Comparison of ENCODE assay signal across 1 cellular context in the genomic region with DNA sequence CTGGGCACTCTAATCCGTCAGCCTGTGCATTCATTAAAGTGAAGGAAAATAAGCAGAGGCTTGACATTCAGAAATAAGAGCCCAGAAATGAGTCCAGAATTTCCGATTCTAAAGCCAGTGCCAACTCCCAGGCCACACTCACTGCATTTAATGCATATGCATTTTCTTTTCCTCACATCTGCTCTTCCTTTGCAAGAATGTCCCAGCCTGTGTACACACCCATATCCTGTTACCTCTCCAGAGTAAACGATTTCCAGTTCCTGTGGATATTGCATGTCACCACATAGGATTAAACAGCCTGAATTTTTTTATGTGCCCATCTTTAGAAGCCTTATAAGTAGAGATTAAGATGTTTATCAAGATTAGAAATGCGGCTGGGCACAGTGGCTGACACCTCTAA.
A peak's percentile ranks its signal among the peaks of the same experiment; 100 is the strongest.
TF ChIP-seq lines count a peak whose summit lies in the region.

No MANE protein-coding gene starts in this region.

TF ChIP-seq in HEK293, 187 proteins besides CTCF, POLR2A, EP300 and RAD21 (continued from another document):
- TF ChIP-seq, protein P1, sequence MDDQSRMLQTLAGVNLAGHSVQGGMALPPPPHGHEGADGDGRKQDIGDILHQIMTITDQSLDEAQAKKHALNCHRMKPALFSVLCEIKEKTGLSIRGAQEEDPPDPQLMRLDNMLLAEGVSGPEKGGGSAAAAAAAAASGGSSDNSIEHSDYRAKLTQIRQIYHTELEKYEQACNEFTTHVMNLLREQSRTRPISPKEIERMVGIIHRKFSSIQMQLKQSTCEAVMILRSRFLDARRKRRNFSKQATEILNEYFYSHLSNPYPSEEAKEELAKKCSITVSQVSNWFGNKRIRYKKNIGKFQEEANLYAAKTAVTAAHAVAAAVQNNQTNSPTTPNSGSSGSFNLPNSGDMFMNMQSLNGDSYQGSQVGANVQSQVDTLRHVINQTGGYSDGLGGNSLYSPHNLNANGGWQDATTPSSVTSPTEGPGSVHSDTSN (CRISPR knock-in tag; IDR thresholded peaks at IDR 0.05) = no peak
- TF ChIP-seq ZNF155 (tag by site-specific recombination; IDR thresholded peaks at IDR 0.05) (no peak), KLF10 (tag by site-specific recombination; IDR thresholded peaks at IDR 0.05) (no peak), ZNF214 (tag by site-specific recombination; IDR thresholded peaks at IDR 0.05; ENCODE audit: borderline replicate concordance) (no peak), ZNF350 (tag by site-specific recombination; IDR thresholded peaks at IDR 0.05) (no peak), KLF1 (tag by site-specific recombination; IDR thresholded peaks at IDR 0.05) (0 out of 2 replicates have a peak, but pooled peaks have one; percentile 29)
